In genomic region chr2:222862068-222862914, GRCh38 we compare ENCODE assay signal across 8 cellular contexts. TPM values are rescaled to one million over a fixed set of nuclear protein-coding genes. Genes with fewer than 3 reads are reported as not detected.
DNase-seq lines count a peak whose midpoint lies in the region; ATAC-seq and TF ChIP-seq lines count a peak whose summit lies in the region.

No MANE protein-coding gene starts in this region.

- peak overlapping the region in 1 of 4 donors; percentile 95 for H3K4me3 Mint-ChIP-seq in IgD-negative memory B cell
- no peak overlapping the region for H3K4me3 Mint-ChIP-seq in stimulated activated naive CD8-positive, alpha-beta T cell treated with anti-CD3 and anti-CD28 coated beads, Interleukin-15, amount 100 ng/mL, for 72 hours

- TF ChIP-seq CTCF in DND-41 (IDR thresholded peaks at IDR 0.05; ENCODE audit: borderline replicate concordance, extremely low read depth, low read length, poor library complexity, severe bottlenecking), result peak; percentile 40
- peak in 2 of 3 experiments; percentile 25 to 53 for TF ChIP-seq CTCF in ascending aorta (IDR thresholded peaks at IDR 0.05)
- TF ChIP-seq CTCF in GM13976 (IDR thresholded peaks at IDR 0.05; ENCODE audit: borderline replicate concordance, control extremely low read depth, extremely low read depth, insufficient read depth, missing control alignments), result no peak

- in situ Hi-C loops in GM13976 (cut with MboI; ENCODE audit: low sequenced_read_pairs, unreplicated experiment), result no loop called here

- H3K9me3 ChIP-seq in DND-41 (ENCODE audit: insufficient read depth, low read length, severe bottlenecking) (no peaks in the 10 kb centered on the region), ascending aorta (no peaks in the 10 kb centered on the region)

- intact Hi-C loops in ascending aorta (cut with DNase I), result loop anchor here (5.0 kb wide), 1 partner anchor 70 kb away; no protein-coding TSS in a partner anchor

- peaks cover 65% of the 10 kb centered on the region for H3K79me2 ChIP-seq in DND-41 (ENCODE audit: insufficient read depth, low read length)

- peak overlapping the region; percentile 82 for H3K4me2 ChIP-seq in DND-41 (ENCODE audit: insufficient read depth, low read length)

- peaks cover 54% of the 10 kb centered on the region for H4K20me1 ChIP-seq in DND-41 (ENCODE audit: insufficient read depth, low read length)

- peak overlapping the region; percentile 97 for H3K9ac ChIP-seq in DND-41 (ENCODE audit: low read depth, low read length)

- H3K27ac Mint-ChIP-seq in IgD-negative memory B cell, result peak overlapping the region; percentile 52 to 91 (median 57)
- peak overlapping the region; percentile 94 to 95 for H3K27ac Mint-ChIP-seq in stimulated activated naive CD8-positive, alpha-beta T cell treated with anti-CD3 and anti-CD28 coated beads, Interleukin-15, amount 100 ng/mL, for 72 hours

- no peaks in the 10 kb centered on the region for H3K9me3 Mint-ChIP-seq in IgD-negative memory B cell
- H3K9me3 Mint-ChIP-seq in stimulated activated naive CD8-positive, alpha-beta T cell treated with anti-CD3 and anti-CD28 coated beads, Interleukin-15, amount 100 ng/mL, for 72 hours, result no peaks in the 10 kb centered on the region

- H3K36me3 Mint-ChIP-seq in IgD-negative memory B cell, result no peaks in the 10 kb centered on the region

- DNase-seq in DND-41, result no peak
- no peak for DNase-seq in ascending aorta (ENCODE audit: low spot score in 2 of 2)
- DNase-seq in inferior parietal cortex (ENCODE audit: extremely low spot score), result peak; percentile 67
- DNase-seq in stimulated activated naive CD8-positive, alpha-beta T cell treated with anti-CD3 and anti-CD28 coated beads, Interleukin-15, amount 100 ng/mL, for 72 hours, result no peak
- no peak for DNase-seq in GM13976 (ENCODE audit: low spot score)
- no peak for DNase-seq in activated T-cell treated with anti-CD3 and anti-CD28 coated beads, Interleukin-2, amount 50 U/mL, for 48 hours

- H3K4me1 ChIP-seq in DND-41 (ENCODE audit: insufficient read depth, low read length) (peaks cover 45% of the 10 kb centered on the region), ascending aorta (peaks cover 0 to 37% of the 10 kb centered on the region in 2 donors)

- H3K4me1 Mint-ChIP-seq in IgD-negative memory B cell, result peaks cover 8 to 11% (median 9%) of the 10 kb centered on the region in 3 donors
- H3K4me1 Mint-ChIP-seq in stimulated activated naive CD8-positive, alpha-beta T cell treated with anti-CD3 and anti-CD28 coated beads, Interleukin-15, amount 100 ng/mL, for 72 hours, result peaks cover 5% of the 10 kb centered on the region

- H3K36me3 ChIP-seq in DND-41 (ENCODE audit: insufficient read depth, low read length) (peaks cover 5% of the 10 kb centered on the region; the same call in 1 of the 2 replicates), ascending aorta (no peaks in the 10 kb centered on the region)

- no peaks in the 10 kb centered on the region for H3K27me3 ChIP-seq in DND-41 (ENCODE audit: insufficient read depth, low read length, poor library complexity)
- H3K27me3 ChIP-seq in ascending aorta, result no peaks in the 10 kb centered on the region

- ATAC-seq in DND-41 (ENCODE audit: insufficient read depth, low read depth) (no peak), HG03520 (IDR thresholded peaks at IDR 0.05; ENCODE audit: unreplicated experiment) (no peak)
- ATAC-seq in stimulated activated naive CD8-positive, alpha-beta T cell treated with anti-CD3 and anti-CD28 coated beads, Interleukin-15, amount 100 ng/mL, for 72 hours, result no peak

- no peaks in the 10 kb centered on the region for H3K27me3 Mint-ChIP-seq in IgD-negative memory B cell
- H3K27me3 Mint-ChIP-seq in stimulated activated naive CD8-positive, alpha-beta T cell treated with anti-CD3 and anti-CD28 coated beads, Interleukin-15, amount 100 ng/mL, for 72 hours, result peaks cover 8% of the 10 kb centered on the region

- H3K4me3 ChIP-seq in DND-41 (ENCODE audit: low read depth in 1 of 2, low read length in 2 of 2), result peak overlapping the region; percentile 94 to 99
- peak overlapping the region; percentile 83 to 99 for H3K4me3 ChIP-seq in ascending aorta

- H2AFZ ChIP-seq in DND-41 (ENCODE audit: low read depth, low read length), result no peak overlapping the region

- H3K27ac ChIP-seq in DND-41 (ENCODE audit: low read length), result peak overlapping the region; percentile 90
- peak overlapping the region; percentile 94 to 96 for H3K27ac ChIP-seq in ascending aorta

RNA-seq across cellular contexts. Expression of gene ACSL3, which starts 1.5 kb away (rescaled TPM):
- polyA plus RNA-seq in IgD-negative memory B cell, result 19.6 TPM
- total RNA-seq in ascending aorta, result 48.9 TPM
